Comparison of ENCODE assay signal across 2 cellular contexts in genomic region chr3:135131290-135131689, GRCh38.
TF ChIP-seq lines count a peak whose summit lies in the region.

No MANE protein-coding gene starts in this region.

TF ChIP-seq in SK-N-SH, 30 proteins besides CTCF, POLR2A, EP300 and RAD21 (continued from another document):
- no peak for TF ChIP-seq REST (IDR thresholded peaks at IDR 0.05; ENCODE audit: low read depth, low read length)
- TF ChIP-seq RXRA (IDR thresholded peaks at IDR 0.05; ENCODE audit: borderline replicate concordance, low read depth), result no peak
- TF ChIP-seq FOXM1 (IDR thresholded peaks at IDR 0.05; ENCODE audit: low read depth), result no peak
- TF ChIP-seq TEAD4 (IDR thresholded peaks at IDR 0.05; ENCODE audit: borderline replicate concordance, insufficient read depth), result no peak
- TF ChIP-seq TAF1 (IDR thresholded peaks at IDR 0.05; ENCODE audit: borderline replicate concordance, low read depth, low read length), result no peak
- TF ChIP-seq RCOR1 (IDR thresholded peaks at IDR 0.05; ENCODE audit: low read length), result peak; percentile 93
- no peak for TF ChIP-seq SMC3 (IDR thresholded peaks at IDR 0.05; ENCODE audit: low read depth, low read length)
- TF ChIP-seq MXI1 (IDR thresholded peaks at IDR 0.05; ENCODE audit: low read depth, low read length), result peak; percentile 90; the same call in 1 of the 2 replicates
- TF ChIP-seq, protein P1, sequence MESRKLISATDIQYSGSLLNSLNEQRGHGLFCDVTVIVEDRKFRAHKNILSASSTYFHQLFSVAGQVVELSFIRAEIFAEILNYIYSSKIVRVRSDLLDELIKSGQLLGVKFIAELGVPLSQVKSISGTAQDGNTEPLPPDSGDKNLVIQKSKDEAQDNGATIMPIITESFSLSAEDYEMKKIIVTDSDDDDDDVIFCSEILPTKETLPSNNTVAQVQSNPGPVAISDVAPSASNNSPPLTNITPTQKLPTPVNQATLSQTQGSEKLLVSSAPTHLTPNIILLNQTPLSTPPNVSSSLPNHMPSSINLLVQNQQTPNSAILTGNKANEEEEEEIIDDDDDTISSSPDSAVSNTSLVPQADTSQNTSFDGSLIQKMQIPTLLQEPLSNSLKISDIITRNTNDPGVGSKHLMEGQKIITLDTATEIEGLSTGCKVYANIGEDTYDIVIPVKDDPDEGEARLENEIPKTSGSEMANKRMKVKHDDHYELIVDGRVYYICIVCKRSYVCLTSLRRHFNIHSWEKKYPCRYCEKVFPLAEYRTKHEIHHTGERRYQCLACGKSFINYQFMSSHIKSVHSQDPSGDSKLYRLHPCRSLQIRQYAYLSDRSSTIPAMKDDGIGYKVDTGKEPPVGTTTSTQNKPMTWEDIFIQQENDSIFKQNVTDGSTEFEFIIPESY (IDR thresholded peaks at IDR 0.05; ENCODE audit: borderline replicate concordance, low read depth), result no peak
- no peak for TF ChIP-seq ELF1 (IDR thresholded peaks at IDR 0.05)
- no peak for TF ChIP-seq NRF1 (IDR thresholded peaks at IDR 0.05; ENCODE audit: low read depth, low read length)
- TF ChIP-seq GATA2 (CRISPR knock-in tag; IDR thresholded peaks at IDR 0.05), result peak; percentile 79
- TF ChIP-seq YY1 (IDR thresholded peaks at IDR 0.05; ENCODE audit: low read depth), result no peak
TF ChIP-seq in SK-N-SH: peak in this region for 5.

TF ChIP-seq in SK-N-SH treated with all-trans-retinoic acid at 6 μM for 48 hours, 23 proteins besides CTCF, POLR2A, EP300 and RAD21 (continued from another document):
- no peak for TF ChIP-seq CREB5 (CRISPR knock-in tag; IDR thresholded peaks at IDR 0.05; ENCODE audit: low read depth)
- TF ChIP-seq RARB (CRISPR knock-in tag; IDR thresholded peaks at IDR 0.05), result no peak
- TF ChIP-seq SNAI2 (CRISPR knock-in tag; IDR thresholded peaks at IDR 0.05), result no peak
- TF ChIP-seq ZC3H10 (CRISPR knock-in tag; IDR thresholded peaks at IDR 0.05), result no peak
- no peak for TF ChIP-seq PATZ1 (CRISPR knock-in tag; IDR thresholded peaks at IDR 0.05; ENCODE audit: borderline replicate concordance)
- no peak for TF ChIP-seq BACH2 (CRISPR knock-in tag; IDR thresholded peaks at IDR 0.05; ENCODE audit: borderline replicate concordance)
- TF ChIP-seq, protein P2, sequence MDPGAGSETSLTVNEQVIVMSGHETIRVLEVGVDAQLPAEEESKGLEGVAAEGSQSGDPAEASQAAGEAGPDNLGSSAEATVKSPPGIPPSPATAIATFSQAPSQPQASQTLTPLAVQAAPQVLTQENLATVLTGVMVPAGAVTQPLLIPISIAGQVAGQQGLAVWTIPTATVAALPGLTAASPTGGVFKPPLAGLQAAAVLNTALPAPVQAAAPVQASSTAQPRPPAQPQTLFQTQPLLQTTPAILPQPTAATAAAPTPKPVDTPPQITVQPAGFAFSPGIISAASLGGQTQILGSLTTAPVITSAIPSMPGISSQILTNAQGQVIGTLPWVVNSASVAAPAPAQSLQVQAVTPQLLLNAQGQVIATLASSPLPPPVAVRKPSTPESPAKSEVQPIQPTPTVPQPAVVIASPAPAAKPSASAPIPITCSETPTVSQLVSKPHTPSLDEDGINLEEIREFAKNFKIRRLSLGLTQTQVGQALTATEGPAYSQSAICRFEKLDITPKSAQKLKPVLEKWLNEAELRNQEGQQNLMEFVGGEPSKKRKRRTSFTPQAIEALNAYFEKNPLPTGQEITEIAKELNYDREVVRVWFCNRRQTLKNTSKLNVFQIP (CRISPR knock-in tag; IDR thresholded peaks at IDR 0.05; ENCODE audit: borderline replicate concordance, low read depth), result no peak
- no peak for TF ChIP-seq ISL1 (CRISPR knock-in tag; IDR thresholded peaks at IDR 0.05)
TF ChIP-seq in SK-N-SH treated with all-trans-retinoic acid at 6 μM for 48 hours: peak in this region for 0.
